26 cellular contexts compared by ENCODE assay signal in the genomic region with DNA sequence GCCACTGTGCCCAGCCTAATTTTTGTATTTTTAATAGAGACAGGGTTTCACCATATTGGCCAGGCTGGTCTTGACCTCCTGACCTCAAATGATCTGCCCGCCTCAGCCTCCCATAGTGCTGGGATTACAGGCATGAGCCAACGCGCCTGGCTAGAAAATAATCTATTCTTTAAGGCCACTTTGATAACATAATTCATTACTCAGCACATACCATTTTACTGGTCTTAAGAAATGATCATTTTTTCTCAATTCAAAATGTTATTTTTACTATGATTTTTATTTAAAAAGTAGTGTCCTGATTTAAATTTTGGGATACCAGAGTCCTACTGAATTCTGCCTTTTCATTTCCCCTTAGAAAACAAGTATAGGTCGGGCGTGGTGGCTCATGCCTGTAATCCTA. TPM values are rescaled to one million over a fixed set of nuclear protein-coding genes. Genes with fewer than 3 reads are reported as not detected.
A peak's percentile ranks its signal among the peaks of the same experiment; 100 is the strongest.
DNase-seq lines count a peak whose midpoint lies in the region; ATAC-seq, FAIRE-seq and TF ChIP-seq lines count a peak whose summit lies in the region.
"Had no signal": no experiment of that assay in that cellular context is flagged by ENCODE, and none has a peak within 500 bp of the region (broad histone marks: within the 10 kb centered on the region; RNA-seq: fewer than 3 reads in every experiment).

No MANE protein-coding gene starts in this region.

- DNase-seq in HepG2 (ENCODE audit: low spot score) (no peak), right lobe of liver (no peak), T-helper 17 cell (no peak), chondrocyte (ENCODE audit: low spot score) (peak; percentile 21), RCC 7860 (ENCODE audit: low spot score) (no peak), ascending aorta (ENCODE audit: low spot score in 2 of 2) (no peak)
- DNase-seq: ACHN; BE2C; C1 segment of cervical spinal cord; CD4-positive, alpha-beta memory T cell; CD4-positive, CD25-positive, alpha-beta regulatory T cell; CD8-positive, alpha-beta memory T cell; COR-L47; DMS 273 treated with DMSO at 0.1 percent for 48 hours; DMS153; DMS53; DMS79; DND-41; EL; GDM1 had no signal

- no peak overlapping the region for H3K4me3 ChIP-seq in HepG2 (replicated peaks in 1 of 3; ENCODE audit: insufficient read depth in 1 of 3, low read depth in 2 of 3, low read length in 3 of 3)
- no peak overlapping the region for H3K4me3 ChIP-seq in right lobe of liver
- no peak overlapping the region for H3K4me3 ChIP-seq in ascending aorta
- H3K4me3 ChIP-seq: BLaER1, GM12878 had no signal

- H3K4me3 Mint-ChIP-seq in T-helper 17 cell = no peak overlapping the region
- no peak overlapping the region for H3K4me3 Mint-ChIP-seq in chondrocyte (ENCODE audit: unreplicated experiment)
- H3K4me3 Mint-ChIP-seq: CD14-positive monocyte; CD4-positive, alpha-beta memory T cell; CD4-positive, CD25-positive, alpha-beta regulatory T cell; CD8-positive, alpha-beta memory T cell had no signal

- WGBS in HepG2 (ENCODE audit: low lambda C conversion rate) = 98% methylated on average over 5 of the region's 5 CpGs
- WGBS in right lobe of liver (ENCODE audit: insufficient coverage, low coverage, low lambda C conversion rate, missing lambda C conversion rate) = 90% methylated on average over 5 of the region's 5 CpGs

- no peak for TF ChIP-seq POLR2A in HepG2 (IDR thresholded peaks at IDR 0.05; ENCODE audit: insufficient read depth in 1 of 2, low read depth in 2 of 2, low read length in 2 of 2)
- TF ChIP-seq POLR2A in right lobe of liver (IDR thresholded peaks at IDR 0.05) = no peak

- H3K9me3 ChIP-seq in HepG2 (ENCODE audit: low read length) (no peaks in the 10 kb centered on the region), right lobe of liver (no peaks in the 10 kb centered on the region), T-helper 17 cell (ENCODE audit: control insufficient read depth, low read length, poor library complexity, severe bottlenecking) (no peaks in the 10 kb centered on the region), ascending aorta (no peaks in the 10 kb centered on the region)
- H3K9me3 ChIP-seq: BE2C, BLaER1 had no signal

- POLR2A ChIA-PET in HepG2 (lab: Yijun Ruan, JAX) = interaction anchor here (0.7 kb wide), 1 partner anchor 27 kb away, joined by 3 read pairs; a partner anchor contains a TSS

- no peak for TF ChIP-seq EP300 in HepG2 (IDR thresholded peaks at IDR 0.05; ENCODE audit: low read depth in 2 of 2, low read length in 2 of 2)
- TF ChIP-seq EP300 in HepG2 (CRISPR knock-in tag; IDR thresholded peaks at IDR 0.05; ENCODE audit: borderline replicate concordance) = no peak

- H3K9ac ChIP-seq in HepG2 (ENCODE audit: insufficient read depth, low read depth, low read length) = no peak overlapping the region
- H3K9ac ChIP-seq: BLaER1 had no signal

- H3K4me1 Mint-ChIP-seq in T-helper 17 cell (peaks cover 4% of the 10 kb centered on the region), chondrocyte (ENCODE audit: low read depth) (peaks cover 32% of the 10 kb centered on the region)
- H3K4me1 Mint-ChIP-seq: CD14-positive monocyte had no signal

- no peaks in the 10 kb centered on the region for H3K27me3 Mint-ChIP-seq in T-helper 17 cell
- H3K27me3 Mint-ChIP-seq in chondrocyte (ENCODE audit: low read depth) = no peaks in the 10 kb centered on the region
- H3K27me3 Mint-ChIP-seq: CD4-positive, alpha-beta memory T cell; CD4-positive, CD25-positive, alpha-beta regulatory T cell; CD8-positive, alpha-beta memory T cell had no signal

- H3K27me3 ChIP-seq in HepG2 (ENCODE audit: control insufficient read depth in 1 of 2, insufficient read depth in 2 of 2, low read length in 2 of 2) (no peaks in the 10 kb centered on the region), right lobe of liver (no peaks in the 10 kb centered on the region), ascending aorta (no peaks in the 10 kb centered on the region)
- H3K27me3 ChIP-seq: BE2C, BLaER1 had no signal

- TF ChIP-seq CTCF in HepG2 (CRISPR knock-in tag; IDR thresholded peaks at IDR 0.05) (no peak), right lobe of liver (IDR thresholded peaks at IDR 0.05) (no peak), chondrocyte (IDR thresholded peaks at IDR 0.05) (no peak), ascending aorta (IDR thresholded peaks at IDR 0.05) (no peak)

- in situ Hi-C loops in HepG2 (cut with HindIII; ENCODE audit: extremely low pct_ligation_motif_present, low pct_unique_long_range_greater_than_20kb) = no loop called here

- H3K27ac Mint-ChIP-seq in T-helper 17 cell (peak overlapping the region; percentile 87), chondrocyte (ENCODE audit: unreplicated experiment) (no peak overlapping the region)
- H3K27ac Mint-ChIP-seq: CD4-positive, alpha-beta memory T cell; CD4-positive, CD25-positive, alpha-beta regulatory T cell had no signal

- no peaks in the 10 kb centered on the region for H4K20me1 ChIP-seq in HepG2 (ENCODE audit: insufficient read depth, low read length)

- no peak for TF ChIP-seq RAD21 in HepG2 (CRISPR knock-in tag; IDR thresholded peaks at IDR 0.05)

- H3K36me3 Mint-ChIP-seq in T-helper 17 cell (ENCODE audit: low read depth) (peaks cover 9% of the 10 kb centered on the region), chondrocyte (ENCODE audit: low read depth) (peaks cover 25% of the 10 kb centered on the region)

- H2AFZ ChIP-seq in HepG2 (ENCODE audit: low read length) = no peak overlapping the region

- H3K9me3 Mint-ChIP-seq in chondrocyte (ENCODE audit: low read depth) = no peaks in the 10 kb centered on the region
- H3K9me3 Mint-ChIP-seq: CD14-positive monocyte; CD4-positive, alpha-beta memory T cell; CD4-positive, CD25-positive, alpha-beta regulatory T cell; CD8-positive, alpha-beta memory T cell had no signal

- H3K36me3 ChIP-seq in HepG2 (replicated peaks in 1 of 2; ENCODE audit: control insufficient read depth in 1 of 2, insufficient read depth in 2 of 2, low read length in 2 of 2) = peaks cover 16 to 36% of the 10 kb centered on the region in 2 experiments
- H3K36me3 ChIP-seq in right lobe of liver = peaks cover 0 to 32% (median 4%) of the 10 kb centered on the region in 4 donors
- H3K36me3 ChIP-seq in ascending aorta = peaks cover 16 to 27% of the 10 kb centered on the region in 2 donors

- intact Hi-C loops in HepG2 (cut with micrococcal nuclease; ENCODE audit: unreplicated experiment) (no loop called here), right lobe of liver (cut with DNase I) (no loop called here), ascending aorta (cut with DNase I) (no loop called here)

- H3K4me2 ChIP-seq in HepG2 (ENCODE audit: low read depth, low read length) = no peak overlapping the region
- H3K4me2 ChIP-seq: BLaER1 had no signal

- CTCF ChIA-PET in HepG2 (lab: Yijun Ruan, JAX; ENCODE audit: low intra/inter-chr PET ratio, low total read pairs) = no interaction called here

- no peaks in the 10 kb centered on the region for H3K79me2 ChIP-seq in HepG2 (ENCODE audit: insufficient read depth, low read length)

- no peak for ATAC-seq in HepG2
- no peak for ATAC-seq in right lobe of liver
- ATAC-seq in T-helper 17 cell = no peak
- ATAC-seq: GM12878 had no signal

- no TSS peak for BruUV-seq in HepG2 (replicated peaks; lab: Mats Ljungman, UMichigan)

- peaks cover 12% of the 10 kb centered on the region for H3K4me1 ChIP-seq in HepG2 (ENCODE audit: insufficient read depth, low read length)
- H3K4me1 ChIP-seq in right lobe of liver = peaks cover 0 to 5% (median 0%) of the 10 kb centered on the region in 4 donors
- H3K4me1 ChIP-seq in ascending aorta = peaks cover 0 to 4% of the 10 kb centered on the region in 2 donors
- H3K4me1 ChIP-seq: BE2C, BLaER1 had no signal

- no peak for FAIRE-seq in HepG2 (lab: Jason Lieb, UNC)
- FAIRE-seq in RCC 7860 (lab: Jason Lieb, UNC) = no peak
- FAIRE-seq: GM12878, GM12892, GM18507 had no signal

- no peak overlapping the region for H3K27ac ChIP-seq in HepG2 (ENCODE audit: extremely low read length, insufficient read depth, low read length)
- H3K27ac ChIP-seq in right lobe of liver = no peak overlapping the region
- no peak overlapping the region for H3K27ac ChIP-seq in ascending aorta
- H3K27ac ChIP-seq: 22Rv1, BLaER1 had no signal

RNA-seq across cellular contexts. Expression of a gene that starts 27.0 kb away (rescaled TPM):
- total RNA-seq in HepG2 (2016; rRNA removed; fragmentation: Illumina TruSeq; extraction: Trizol) (18.5 and 33.4 TPM in 2 replicates), right lobe of liver (10 to 100 TPM in 1 of 6 experiments, 1 to 10 TPM in 5; 5.1 to 11.7 (median 6.6) TPM), T-helper 17 cell (10 to 100 TPM; 27.2 to 34.0 TPM), chondrocyte (25.2 to 31.4 TPM (median 30.0 TPM) in 3 replicates), ascending aorta (16.4 TPM)
- 10.8 TPM in 2 replicates for total RNA-seq in HepG2 (2016; cell fraction: cytosol; rRNA removed; fragmentation: Illumina TruSeq; extraction: Trizol; ENCODE audit: low read depth)
- total RNA-seq in HepG2 (2016; cell fraction: insoluble cytoplasmic fraction; rRNA removed; fragmentation: Illumina TruSeq; extraction: Trizol) = 17.9 and 33.4 TPM in 2 replicates
- total RNA-seq in HepG2 (2016; cell fraction: membrane; rRNA removed; fragmentation: Illumina TruSeq; extraction: Trizol) = 9.7 and 11.1 TPM in 2 replicates
- total RNA-seq in HepG2 (2016; cell fraction: nucleus; rRNA removed; fragmentation: Illumina TruSeq; extraction: Trizol) = 38.0 and 48.8 TPM in 2 replicates
- polyA plus RNA-seq in HepG2 (2011; rRNA removed) = 6.5 and 8.3 TPM in 2 replicates
- polyA plus RNA-seq in HepG2 (2011; cell fraction: cytosol; rRNA removed) = 5.1 and 5.6 TPM in 2 replicates
- 8.8 and 9.4 TPM in 2 replicates for polyA plus RNA-seq in HepG2 (2011; cell fraction: nucleus; rRNA removed)
- 17.9 and 24.2 TPM in 2 replicates for polyA plus RNA-seq in HepG2 (2012)
- 0.97 and 1.1 TPM in 2 replicates for polyA plus RNA-seq in HepG2 (2016; cell fraction: cytosol; fragmentation: Illumina TruSeq; extraction: Trizol; ENCODE audit: low read depth)
- polyA plus RNA-seq in HepG2 (2016; cell fraction: insoluble cytoplasmic fraction; fragmentation: Illumina TruSeq; extraction: Trizol; ENCODE audit: low read depth) = 9.7 and 10.5 TPM in 2 replicates
- polyA plus RNA-seq in HepG2 (2016; cell fraction: membrane; fragmentation: Illumina TruSeq; extraction: Trizol; ENCODE audit: low read depth) = 2.6 and 3.0 TPM in 2 replicates
- polyA plus RNA-seq in HepG2 (2016; cell fraction: nucleus; fragmentation: Illumina TruSeq; extraction: Trizol; ENCODE audit: insufficient read depth, low read depth) = 34.9 and 37.9 TPM in 2 replicates
- 12.1 and 17.0 TPM in 2 replicates for polyA minus RNA-seq in HepG2 (2011; rRNA and poly(A)+ RNA removed; ENCODE audit: low replicate concordance)
- polyA minus RNA-seq in HepG2 (2011; cell fraction: cytosol; rRNA and poly(A)+ RNA removed) = 6.2 and 8.7 TPM in 2 replicates
- polyA minus RNA-seq in HepG2 (2011; cell fraction: nucleus; rRNA and poly(A)+ RNA removed) = 31.7 and 39.2 TPM in 2 replicates

RNA-seq across cellular contexts. Expression of a gene that starts 48.2 kb away (rescaled TPM):
- total RNA-seq in HepG2 (2016; rRNA removed; fragmentation: Illumina TruSeq; extraction: Trizol) (304 and 420 TPM in 2 replicates), right lobe of liver (100 to 1,000 TPM in 1 of 6 experiments, 10 to 100 TPM in 5; 70.4 to 105 (median 84.2) TPM), T-helper 17 cell (100 to 1,000 TPM; 176 to 189 TPM), chondrocyte (247 to 287 TPM (median 251 TPM) in 3 replicates), ascending aorta (172 TPM)
- 64.2 and 66.4 TPM in 2 replicates for total RNA-seq in HepG2 (2016; cell fraction: cytosol; rRNA removed; fragmentation: Illumina TruSeq; extraction: Trizol; ENCODE audit: low read depth)
- 302 and 406 TPM in 2 replicates for total RNA-seq in HepG2 (2016; cell fraction: insoluble cytoplasmic fraction; rRNA removed; fragmentation: Illumina TruSeq; extraction: Trizol)
- 208 and 219 TPM in 2 replicates for total RNA-seq in HepG2 (2016; cell fraction: membrane; rRNA removed; fragmentation: Illumina TruSeq; extraction: Trizol)
- 152 and 166 TPM in 2 replicates for total RNA-seq in HepG2 (2016; cell fraction: nucleus; rRNA removed; fragmentation: Illumina TruSeq; extraction: Trizol)
- 117 and 160 TPM in 2 replicates for polyA plus RNA-seq in HepG2 (2011; rRNA removed)
- polyA plus RNA-seq in HepG2 (2011; cell fraction: cytosol; rRNA removed) = 91.4 and 117 TPM in 2 replicates
- 36.4 and 39.0 TPM in 2 replicates for polyA plus RNA-seq in HepG2 (2011; cell fraction: nucleus; rRNA removed)
- polyA plus RNA-seq in HepG2 (2012) = 175 and 244 TPM in 2 replicates
- 94.8 and 102 TPM in 2 replicates for polyA plus RNA-seq in HepG2 (2016; cell fraction: cytosol; fragmentation: Illumina TruSeq; extraction: Trizol; ENCODE audit: low read depth)
- 521 and 530 TPM in 2 replicates for polyA plus RNA-seq in HepG2 (2016; cell fraction: insoluble cytoplasmic fraction; fragmentation: Illumina TruSeq; extraction: Trizol; ENCODE audit: low read depth)
- polyA plus RNA-seq in HepG2 (2016; cell fraction: membrane; fragmentation: Illumina TruSeq; extraction: Trizol; ENCODE audit: low read depth) = 200 and 214 TPM in 2 replicates
- polyA plus RNA-seq in HepG2 (2016; cell fraction: nucleus; fragmentation: Illumina TruSeq; extraction: Trizol; ENCODE audit: insufficient read depth, low read depth) = 187 and 192 TPM in 2 replicates
- 120 and 167 TPM in 2 replicates for polyA minus RNA-seq in HepG2 (2011; rRNA and poly(A)+ RNA removed; ENCODE audit: low replicate concordance)
- 164 and 178 TPM in 2 replicates for polyA minus RNA-seq in HepG2 (2011; cell fraction: cytosol; rRNA and poly(A)+ RNA removed)
- polyA minus RNA-seq in HepG2 (2011; cell fraction: nucleus; rRNA and poly(A)+ RNA removed) = 73.9 and 82.2 TPM in 2 replicates
